In the genomic region with DNA sequence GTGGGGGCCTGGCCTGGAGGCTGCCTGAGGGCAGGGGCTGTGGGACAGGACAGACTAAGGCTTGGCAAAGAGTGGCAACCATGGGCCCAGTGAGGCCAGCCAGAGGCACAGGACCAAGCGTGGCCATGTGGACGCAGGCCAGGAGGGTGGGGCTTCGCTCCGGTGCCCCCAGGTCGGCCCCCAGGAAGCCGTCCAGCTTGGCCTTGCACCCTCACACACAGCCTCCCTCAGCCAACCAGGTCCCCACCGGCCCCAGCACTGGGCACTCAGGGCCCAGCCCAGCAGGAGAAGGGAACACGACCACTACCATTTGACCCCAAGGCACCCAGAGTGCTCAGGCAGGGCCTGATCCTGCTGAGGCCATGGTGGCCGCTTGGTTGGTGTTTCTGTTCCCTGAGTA, we compare ENCODE assay signal across 29 cellular contexts.
"Had no signal": no experiment of that assay in that cellular context is flagged by ENCODE, and none has a peak within 500 bp of the region (broad histone marks: within the 10 kb centered on the region; RNA-seq: fewer than 3 reads in every experiment).

No MANE protein-coding gene starts in this region.

- H3K4me3 Mint-ChIP-seq: naive B cell; naive thymus-derived CD8-positive, alpha-beta T cell; natural killer cell treated with Interleukin-12 subunit alpha and Interleukin-12 subunit beta and Interleukin-15 and Interleukin-18, amount 100 ng/mL, for 72 hours; nephron progenitor cell; neural crest cell; stimulated activated effector memory CD8-positive, alpha-beta T cell treated with anti-CD3 and anti-CD28 coated beads, Interleukin-12 subunit alpha, Interleukin-12 subunit beta, amount 100 ng/mL, for 72 hours; stimulated activated naive B cell treated with anti-CD40 and anti-IgM and Interleukin-4, amounts not matched to agents 10 μg/mL and 1 μg/mL and 100 μg/mL, for 72 hours had no signal

- DNase-seq: naive B cell; naive thymus-derived CD8-positive, alpha-beta T cell; nephron progenitor cell; occipital lobe; ovary; posterior cingulate gyrus; psoas muscle; right lobe of liver; sigmoid colon; small intestine; stimulated activated CD4-positive, alpha-beta T cell treated with anti-CD3 and anti-CD28 coated beads, Interleukin-15, amount 100 ng/mL, for 24 hours; stimulated activated CD4-positive, alpha-beta T cell treated with anti-CD3 and anti-CD28 coated beads, Interleukin-2, amount 100 ng/mL, for 24 hours; stimulated activated CD4-positive, alpha-beta T cell treated with anti-CD3 and anti-CD28 coated beads, Interleukin-2, amount 100 ng/mL, for 48 hours; stimulated activated CD4-positive, alpha-beta T cell treated with anti-CD3 and anti-CD28 coated beads, Interleukin-4, amount 100 ng/mL, for 24 hours; stimulated activated naive B cell treated with anti-CD40 and anti-IgM and Interleukin-4, amounts not matched to agents 10 μg/mL and 1 μg/mL and 100 μg/mL, for 72 hours; stimulated activated naive CD4-positive, alpha-beta T cell treated with Interleukin-2 at 50 U/mL for 16 hours; stomach; thyroid gland; trophoblast cell had no signal

- H3K4me1 Mint-ChIP-seq: naive B cell; neural crest cell; stimulated activated effector memory CD8-positive, alpha-beta T cell treated with anti-CD3 and anti-CD28 coated beads, Interleukin-12 subunit alpha, Interleukin-12 subunit beta, amount 100 ng/mL, for 72 hours; stimulated activated naive B cell treated with anti-CD40 and anti-IgM and Interleukin-4, amounts not matched to agents 10 μg/mL and 1 μg/mL and 100 μg/mL, for 72 hours had no signal

- H3K27me3 ChIP-seq: ovary, right lobe of liver, sigmoid colon, stomach, thyroid gland, tibial nerve, upper lobe of left lung, vagina had no signal

- ATAC-seq: naive thymus-derived CD8-positive, alpha-beta T cell; natural killer cell treated with Interleukin-12 subunit alpha and Interleukin-12 subunit beta and Interleukin-15 and Interleukin-18, amount 100 ng/mL, for 72 hours; psoas muscle; right cardiac atrium; stimulated activated effector memory CD8-positive, alpha-beta T cell treated with anti-CD3 and anti-CD28 coated beads, Interleukin-12 subunit alpha, Interleukin-12 subunit beta, amount 100 ng/mL, for 72 hours; stimulated activated naive B cell treated with anti-CD40 and anti-IgM and Interleukin-4, amounts not matched to agents 10 μg/mL and 1 μg/mL and 100 μg/mL, for 72 hours had no signal

- H3K27ac ChIP-seq: ovary, parathyroid adenoma, psoas muscle, right lobe of liver, sigmoid colon, stomach, thoracic aorta, thyroid gland, tibial nerve, upper lobe of left lung, vagina had no signal

- H3K9me3 Mint-ChIP-seq: naive B cell; naive thymus-derived CD8-positive, alpha-beta T cell; natural killer cell treated with Interleukin-12 subunit alpha and Interleukin-12 subunit beta and Interleukin-15 and Interleukin-18, amount 100 ng/mL, for 72 hours; neural crest cell; stimulated activated effector memory CD8-positive, alpha-beta T cell treated with anti-CD3 and anti-CD28 coated beads, Interleukin-12 subunit alpha, Interleukin-12 subunit beta, amount 100 ng/mL, for 72 hours; stimulated activated naive B cell treated with anti-CD40 and anti-IgM and Interleukin-4, amounts not matched to agents 10 μg/mL and 1 μg/mL and 100 μg/mL, for 72 hours had no signal

- H3K27ac Mint-ChIP-seq: naive B cell; natural killer cell treated with Interleukin-12 subunit alpha and Interleukin-12 subunit beta and Interleukin-15 and Interleukin-18, amount 100 ng/mL, for 72 hours; nephron progenitor cell; progenitor cell of endocrine pancreas; stimulated activated effector memory CD8-positive, alpha-beta T cell treated with anti-CD3 and anti-CD28 coated beads, Interleukin-12 subunit alpha, Interleukin-12 subunit beta, amount 100 ng/mL, for 72 hours; stimulated activated naive B cell treated with anti-CD40 and anti-IgM and Interleukin-4, amounts not matched to agents 10 μg/mL and 1 μg/mL and 100 μg/mL, for 72 hours had no signal

- H3K27me3 Mint-ChIP-seq: naive B cell; natural killer cell treated with Interleukin-12 subunit alpha and Interleukin-12 subunit beta and Interleukin-15 and Interleukin-18, amount 100 ng/mL, for 72 hours; progenitor cell of endocrine pancreas; stimulated activated naive B cell treated with anti-CD40 and anti-IgM and Interleukin-4, amounts not matched to agents 10 μg/mL and 1 μg/mL and 100 μg/mL, for 72 hours had no signal
